9 cellular contexts compared by ENCODE assay signal in the genomic region with DNA sequence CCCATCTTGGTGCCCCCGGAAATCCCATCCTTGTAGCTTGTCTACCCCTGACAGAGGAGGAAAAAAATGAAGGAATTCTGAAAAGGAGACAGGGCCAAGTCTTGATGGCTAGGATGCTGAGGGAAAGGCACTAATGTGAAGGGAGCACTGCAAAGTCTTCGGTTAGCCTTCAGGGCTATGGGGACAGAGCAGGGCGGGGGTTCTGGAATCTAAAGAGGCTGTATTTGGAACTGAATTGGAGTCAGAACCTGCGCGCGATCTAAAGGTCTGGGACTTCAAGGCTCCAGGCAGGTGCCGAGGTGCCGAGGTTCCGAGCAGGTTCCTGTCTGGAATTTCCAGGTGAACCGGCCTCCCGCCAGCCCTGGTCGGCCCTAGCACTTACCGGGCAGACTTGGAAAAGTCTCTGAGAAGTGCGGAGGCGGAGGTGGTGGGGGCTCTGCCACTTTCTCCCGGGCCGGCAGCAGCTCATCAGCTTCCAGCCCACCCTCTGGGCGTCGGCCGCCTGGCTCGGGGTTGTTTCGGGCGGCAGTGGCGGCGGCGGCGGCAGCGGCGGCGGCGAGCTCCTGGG. TPM values are rescaled to one million over a fixed set of nuclear protein-coding genes. Genes with fewer than 3 reads are reported as not detected.
DNase-seq lines count a peak whose midpoint lies in the region; ATAC-seq and TF ChIP-seq lines count a peak whose summit lies in the region.
"Had no signal": no experiment of that assay in that cellular context is flagged by ENCODE, and none has a peak within 500 bp of the region (broad histone marks: within the 10 kb centered on the region; RNA-seq: fewer than 3 reads in every experiment).

No MANE protein-coding gene starts in this region.

- no peaks in the 10 kb centered on the region; a peak in 1 of 7 replicates for H3K36me3 Mint-ChIP-seq in H9 (ENCODE audit: insufficient read depth in 1 of 3, low read depth in 3 of 3)
- H3K36me3 Mint-ChIP-seq in T-cell, result no peaks in the 10 kb centered on the region

- H2BK15ac ChIP-seq in H9 (ENCODE audit: low read depth, low read length), result no peak overlapping the region; the same call in 1 of the 2 replicates

- H3K27ac ChIP-seq in H9 (ENCODE audit: insufficient read length, low read depth, low read length) (no peak overlapping the region), iPS-18a (ENCODE audit: low read length) (no peak overlapping the region)

- no peak overlapping the region for H2BK120ac ChIP-seq in H9 (ENCODE audit: low read depth, low read length, poor library complexity, severe bottlenecking)

- H3K9me3 Mint-ChIP-seq in H9 (no peaks in the 10 kb centered on the region), T-cell (no peaks in the 10 kb centered on the region)

- WGBS in H9 (ENCODE audit: extremely low coverage, insufficient read length, low lambda C conversion rate), result no CpG with 5 or more reads among the region's 31 CpGs

- ATAC-seq in T-cell (replicated peaks in 1 of 4) (peak in 1 of 4 experiments; percentile 25), HG02763 (IDR thresholded peaks at IDR 0.05; ENCODE audit: unreplicated experiment) (no peak)

- POLR2A ChIA-PET in T-cell (lab: Charles Lee), result no interaction called here

- H3K27me3 Mint-ChIP-seq in H9 (ENCODE audit: low read depth) (peaks cover 37% of the 10 kb centered on the region), T-cell (peaks cover 24 to 37% of the 10 kb centered on the region in 2 donors)

- no peak overlapping the region; the same call in 1 of the 2 replicates for H3K14ac ChIP-seq in H9 (ENCODE audit: insufficient read depth, low read length)

- no peak overlapping the region for H2AK5ac ChIP-seq in H9 (ENCODE audit: insufficient read length, low read length)

- H3K27me3 ChIP-seq in H9 (ENCODE audit: insufficient read depth, low read length) (peaks cover 45% of the 10 kb centered on the region), iPS-18a (ENCODE audit: control insufficient read depth, insufficient read depth, low read length) (peaks cover 98% of the 10 kb centered on the region), skeletal muscle satellite cell (ENCODE audit: control insufficient read depth, insufficient read depth, low read length) (peaks cover 85% of the 10 kb centered on the region)

- TF ChIP-seq CTCF in H9 (conservative IDR thresholded peaks at IDR 0.05), result no peak

- H4K5ac ChIP-seq in H9 (ENCODE audit: insufficient read length, low read depth, low read length), result no peak overlapping the region

- H2BK20ac ChIP-seq in H9 (ENCODE audit: low read depth, low read length, poor library complexity, severe bottlenecking), result no peak overlapping the region

- H4K8ac ChIP-seq in H9 (replicated peaks; ENCODE audit: insufficient read length, low read depth, low read length), result no peak overlapping the region

- H3K79me1 ChIP-seq in H9 (ENCODE audit: insufficient read depth, low read depth, low read length, poor library complexity, severe bottlenecking), result no peaks in the 10 kb centered on the region

- peaks cover 10% of the 10 kb centered on the region for H3K23me2 ChIP-seq in H9 (ENCODE audit: insufficient read length, low read depth, low read length, poor library complexity, severe bottlenecking)

- no peak overlapping the region for H2BK5ac ChIP-seq in H9 (ENCODE audit: insufficient read length, low read length)

- H3K9ac ChIP-seq in H9 (ENCODE audit: extremely low read depth, insufficient read length, low read length), result no peak overlapping the region
- no peak overlapping the region for H3K9ac ChIP-seq in iPS-18a (ENCODE audit: low read length)
- no peak overlapping the region for H3K9ac ChIP-seq in skeletal muscle satellite cell (ENCODE audit: low read depth, low read length)

- H3K4me2 ChIP-seq in H9 (ENCODE audit: insufficient read depth, insufficient read length, low read length) (peak overlapping the region; percentile 25), skeletal muscle satellite cell (ENCODE audit: low read length) (peak overlapping the region; percentile 82)

- no peaks in the 10 kb centered on the region for H3K4me1 ChIP-seq in H9 (ENCODE audit: insufficient read depth, low read length)
- no peaks in the 10 kb centered on the region for H3K4me1 ChIP-seq in iPS-18a (ENCODE audit: control insufficient read depth, low read depth, low read length)
- H3K4me1 ChIP-seq in skeletal muscle satellite cell (ENCODE audit: control insufficient read depth, insufficient read depth, low read length), result peaks cover 6% of the 10 kb centered on the region

- peaks cover 8 to 13% of the 10 kb centered on the region in 2 experiments; a peak in 3 of 4 replicates for H3K4me1 Mint-ChIP-seq in H9
- H3K4me1 Mint-ChIP-seq in T-cell, result peaks cover 8 to 9% (median 9%) of the 10 kb centered on the region in 3 donors

- H4K91ac ChIP-seq in H9 (ENCODE audit: insufficient read length, low read depth, low read length), result no peak overlapping the region

- no peak overlapping the region for H3K4ac ChIP-seq in H9 (ENCODE audit: low read depth, low read length)

- no peaks in the 10 kb centered on the region for H4K20me1 ChIP-seq in H9 (ENCODE audit: control insufficient read depth, insufficient read depth, insufficient read length)

- H3K27ac Mint-ChIP-seq in H9 (no peak overlapping the region), T-cell (no peak overlapping the region)

- H2BK12ac ChIP-seq in H9 (ENCODE audit: insufficient read length, low read depth, low read length), result no peak overlapping the region

- no peak overlapping the region for H2AFZ ChIP-seq in H9 (ENCODE audit: low read length)

- H3K4me3 ChIP-seq in iPS-18a (ENCODE audit: low read length) (peak overlapping the region; percentile 51), skeletal muscle satellite cell (ENCODE audit: low read length) (peak overlapping the region; percentile 60)

- no peak for DNase-seq in H9
- DNase-seq in T-cell, result peak in 1 of 34 experiments; percentile 14
- no peak for DNase-seq in SW480 (ENCODE audit: low spot score)
- DNase-seq in NCI-H345 treated with DMSO at 0.1 percent for 48 hours (lab: John Stamatoyannopoulos, UW; ENCODE audit: unreplicated experiment), result no peak
- DNase-seq: NCI-H1436 had no signal

- H3K79me2 ChIP-seq in H9 (ENCODE audit: insufficient read depth, low read length), result no peaks in the 10 kb centered on the region

- peak overlapping the region; percentile 52 to 74 for H3K4me3 Mint-ChIP-seq in H9
- peak overlapping the region; percentile 46 to 54 (median 49) for H3K4me3 Mint-ChIP-seq in T-cell

- H3K56ac ChIP-seq in H9 (ENCODE audit: insufficient read length, low read depth, low read length), result no peak overlapping the region

- H3K23ac ChIP-seq in H9 (ENCODE audit: insufficient read length, low read depth, low read length), result no peak overlapping the region

- H3K9me3 ChIP-seq in H9 (ENCODE audit: control insufficient read depth, low read depth, low read length) (no peaks in the 10 kb centered on the region), iPS-18a (ENCODE audit: control insufficient read depth, low read depth, low read length) (no peaks in the 10 kb centered on the region), skeletal muscle satellite cell (replicated peaks; ENCODE audit: low read length) (no peaks in the 10 kb centered on the region)

- no peak overlapping the region for H3T11ph ChIP-seq in H9 (ENCODE audit: low read length)

- CTCF ChIA-PET in T-cell (lab: Charles Lee), result interaction anchor here in 1 of 2 donors (0.7 kb wide), 1 partner anchor 10 kb away, joined by 3 read pairs; no protein-coding TSS in a partner anchor

- H3K36me3 ChIP-seq in iPS-18a (ENCODE audit: control insufficient read depth, low read depth, low read length) (no peaks in the 10 kb centered on the region), skeletal muscle satellite cell (ENCODE audit: insufficient read depth, low read length) (no peaks in the 10 kb centered on the region)

- H3K18ac ChIP-seq in H9 (ENCODE audit: insufficient read length, low read depth, low read length), result no peak overlapping the region

RNA-seq across cellular contexts. Expression of gene GBX1, which starts 0.8 kb away (rescaled TPM):
- total RNA-seq in H9 (2021), result not detected in 2 replicates
- total RNA-seq in T-cell, result not detected
- not detected in 2 replicates for total RNA-seq in skeletal muscle satellite cell (2012; rRNA removed)
- total RNA-seq: dermis microvascular lymphatic vessel endothelial cell had no signal

RNA-seq across cellular contexts. Expression of gene ASB10, which starts 20.3 kb away (rescaled TPM):
- total RNA-seq in H9 (2021) (not detected in 2 replicates), T-cell (not detected)
- total RNA-seq in skeletal muscle satellite cell (2012; rRNA removed), result not detected in 2 replicates
- total RNA-seq: dermis microvascular lymphatic vessel endothelial cell had no signal

RNA-seq across cellular contexts. Expression of gene H2BK1, which starts 43.6 kb away (rescaled TPM):
- 0.97 TPM in 1 of 2 replicates, not detected in the other for total RNA-seq in H9 (2021)
- total RNA-seq in T-cell, result 1 to 10 TPM; 3.1 to 7.7 (median 5.1) TPM
- total RNA-seq in skeletal muscle satellite cell (2012; rRNA removed), result not detected in 2 replicates
- total RNA-seq: dermis microvascular lymphatic vessel endothelial cell had no signal
